In the genomic region with DNA sequence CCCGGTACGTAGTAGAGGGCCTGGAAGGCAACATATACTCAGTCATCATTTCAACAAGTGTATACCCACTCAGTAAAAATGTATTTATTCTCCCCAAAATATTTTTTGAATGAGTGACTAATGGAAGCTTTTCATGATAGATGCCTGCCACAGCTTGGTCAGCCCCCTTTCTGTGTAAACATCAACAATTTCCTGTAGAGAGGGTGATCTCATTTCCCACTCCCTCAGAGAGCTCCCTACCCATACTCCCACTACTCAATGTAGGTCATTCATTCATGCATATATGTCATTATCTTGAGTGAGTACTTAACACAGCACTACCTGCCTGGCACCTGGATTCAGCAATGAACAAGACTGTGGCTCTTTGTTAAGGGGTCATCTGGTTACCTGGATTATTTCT, we compare ENCODE assay signal across 32 cellular contexts.
"Had no signal": no experiment of that assay in that cellular context is flagged by ENCODE, and none has a peak within 500 bp of the region (broad histone marks: within the 10 kb centered on the region; RNA-seq: fewer than 3 reads in every experiment).

No MANE protein-coding gene starts in this region.

- DNase-seq: activated CD4-positive, alpha-beta memory T cell treated with anti-CD3 and anti-CD28 coated beads, Interleukin-2, amount 10 ng/mL, durations not matched to agents 7 days and 5 days; activated CD4-positive, alpha-beta T cell treated with anti-CD3 and anti-CD28 coated beads, Interleukin-2, amount 10 ng/mL, durations not matched to agents 7 days and 5 days; activated gamma-delta T cell treated with Interleukin-2 at 50 U/mL for 16 hours; activated naive CD4-positive, alpha-beta T cell treated with anti-CD3 and anti-CD28 coated beads, Interleukin-2, amount 50 U/mL, for 16 hours; activated T-cell treated with anti-CD3 and anti-CD28 coated beads, Interleukin-2, amount 50 U/mL, for 4 hours; amniotic stem cell; brain microvascular endothelial cell; effector memory CD8-positive, alpha-beta T cell; foreskin fibroblast; heart left ventricle; left lung; pancreas; stimulated activated CD4-positive, alpha-beta T cell treated with anti-CD3 and anti-CD28 coated beads, Interleukin-1b, Interleukin-23, amount 100 ng/mL, for 48 hours; stimulated activated CD4-positive, alpha-beta T cell treated with anti-CD3 and anti-CD28 coated beads, Interleukin-4, amount 100 ng/mL, for 4 hours; stimulated activated CD8-positive, alpha-beta memory T cell treated with anti-CD3 and anti-CD28 coated beads, Interleukin-4, amount 100 ng/mL, for 48 hours; stimulated activated naive CD8-positive, alpha-beta T cell treated with anti-CD3 and anti-CD28 coated beads, Interleukin-15, amount 100 ng/mL, for 72 hours; T-helper 17 cell; T1000; thyroid gland; upper lobe of left lung; WERI-Rb-1 had no signal

- H3K4me3 ChIP-seq: coronary artery, heart left ventricle, left lung, lung, pancreas, prostate gland, right atrium auricular region, smooth muscle cell, thyroid gland, upper lobe of left lung had no signal

- H3K9me3 Mint-ChIP-seq: activated CD4-positive, alpha-beta memory T cell treated with anti-CD3 and anti-CD28 coated beads, Interleukin-2, amount 10 ng/mL, durations not matched to agents 7 days and 5 days; activated CD4-positive, alpha-beta T cell treated with anti-CD3 and anti-CD28 coated beads, Interleukin-2, amount 10 ng/mL, durations not matched to agents 7 days and 5 days had no signal

- H3K4me2 ChIP-seq: smooth muscle cell had no signal

- H3K9me3 ChIP-seq: neutrophil, pancreas, prostate gland, thyroid gland, upper lobe of left lung had no signal

- H3K36me3 Mint-ChIP-seq: stimulated activated memory B cell treated with anti-CD40 and anti-IgM and Interleukin-4, amounts not matched to agents 10 μg/mL and 1 μg/mL and 100 μg/mL, for 72 hours had no signal

- FAIRE-seq: astrocyte, pancreas had no signal

- H3K27ac Mint-ChIP-seq: activated CD4-positive, alpha-beta memory T cell treated with anti-CD3 and anti-CD28 coated beads, Interleukin-2, amount 10 ng/mL, durations not matched to agents 7 days and 5 days; activated CD4-positive, alpha-beta T cell treated with anti-CD3 and anti-CD28 coated beads, Interleukin-2, amount 10 ng/mL, durations not matched to agents 7 days and 5 days; activated T-helper 17 cell treated with anti-CD3 and anti-CD28 coated beads, Interleukin-2, amount 50 U/mL, for 72 hours; effector memory CD8-positive, alpha-beta T cell; nephron; stimulated activated memory B cell treated with anti-CD40 and anti-IgM and Interleukin-4, amounts not matched to agents 10 μg/mL and 1 μg/mL and 100 μg/mL, for 72 hours; stimulated activated naive CD8-positive, alpha-beta T cell treated with anti-CD3 and anti-CD28 coated beads, Interleukin-15, amount 100 ng/mL, for 72 hours; T-helper 17 cell had no signal

- ATAC-seq: activated CD4-positive, CD25-positive, alpha-beta regulatory T cell treated with anti-CD3 and anti-CD28 coated beads, Interleukin-2, amount 50 U/mL, for 24 hours; activated T-cell treated with anti-CD3 and anti-CD28 coated beads, Interleukin-2, amount 50 U/mL, for 4 hours; activated T-helper 17 cell treated with anti-CD3 and anti-CD28 coated beads, Interleukin-2, amount 50 U/mL, for 72 hours; effector memory CD8-positive, alpha-beta T cell; heart left ventricle; left lung; pancreas; stimulated activated memory B cell treated with anti-CD40 and anti-IgM and Interleukin-4, amounts not matched to agents 10 μg/mL and 1 μg/mL and 100 μg/mL, for 72 hours; stimulated activated naive CD8-positive, alpha-beta T cell treated with anti-CD3 and anti-CD28 coated beads, Interleukin-15, amount 100 ng/mL, for 72 hours; T-helper 17 cell had no signal

- H3K27ac ChIP-seq: brain microvascular endothelial cell, coronary artery, heart left ventricle, left lung, neutrophil, pancreas, prostate gland, right atrium auricular region, thyroid gland, upper lobe of left lung, WERI-Rb-1 had no signal

- H3K4me3 Mint-ChIP-seq: activated CD4-positive, alpha-beta memory T cell treated with anti-CD3 and anti-CD28 coated beads, Interleukin-2, amount 10 ng/mL, durations not matched to agents 7 days and 5 days; activated CD4-positive, alpha-beta T cell treated with anti-CD3 and anti-CD28 coated beads, Interleukin-2, amount 10 ng/mL, durations not matched to agents 7 days and 5 days; activated T-cell treated with anti-CD3 and anti-CD28 coated beads, Interleukin-2, amount 50 U/mL, for 4 hours; activated T-helper 17 cell treated with anti-CD3 and anti-CD28 coated beads, Interleukin-2, amount 50 U/mL, for 72 hours; effector memory CD8-positive, alpha-beta T cell; nephron; stimulated activated memory B cell treated with anti-CD40 and anti-IgM and Interleukin-4, amounts not matched to agents 10 μg/mL and 1 μg/mL and 100 μg/mL, for 72 hours; stimulated activated naive CD8-positive, alpha-beta T cell treated with anti-CD3 and anti-CD28 coated beads, Interleukin-15, amount 100 ng/mL, for 72 hours; T-helper 17 cell had no signal

- H3K27me3 ChIP-seq: brain microvascular endothelial cell, left lung, neutrophil, pancreas, right atrium auricular region, thyroid gland, upper lobe of left lung had no signal

- H3K27me3 Mint-ChIP-seq: activated CD4-positive, alpha-beta memory T cell treated with anti-CD3 and anti-CD28 coated beads, Interleukin-2, amount 10 ng/mL, durations not matched to agents 7 days and 5 days; activated CD4-positive, alpha-beta T cell treated with anti-CD3 and anti-CD28 coated beads, Interleukin-2, amount 10 ng/mL, durations not matched to agents 7 days and 5 days had no signal

- H3K4me1 Mint-ChIP-seq: activated CD4-positive, alpha-beta memory T cell treated with anti-CD3 and anti-CD28 coated beads, Interleukin-2, amount 10 ng/mL, durations not matched to agents 7 days and 5 days; activated CD4-positive, alpha-beta T cell treated with anti-CD3 and anti-CD28 coated beads, Interleukin-2, amount 10 ng/mL, durations not matched to agents 7 days and 5 days; activated T-helper 17 cell treated with anti-CD3 and anti-CD28 coated beads, Interleukin-2, amount 50 U/mL, for 72 hours; stimulated activated memory B cell treated with anti-CD40 and anti-IgM and Interleukin-4, amounts not matched to agents 10 μg/mL and 1 μg/mL and 100 μg/mL, for 72 hours; stimulated activated naive CD8-positive, alpha-beta T cell treated with anti-CD3 and anti-CD28 coated beads, Interleukin-15, amount 100 ng/mL, for 72 hours; T-helper 17 cell had no signal

- H3K36me3 ChIP-seq: brain microvascular endothelial cell, heart left ventricle, left lung, neutrophil, pancreas, prostate gland, right atrium auricular region, thyroid gland, upper lobe of left lung, WERI-Rb-1 had no signal

- H3K4me1 ChIP-seq: heart left ventricle, left lung, prostate gland, right atrium auricular region, thyroid gland, upper lobe of left lung had no signal
